In genomic region chr11:115148691-115149090, GRCh38 we compare ENCODE assay signal across 23 cellular contexts.
"Had no signal": no experiment of that assay in that cellular context is flagged by ENCODE, and none has a peak within 500 bp of the region (broad histone marks: within the 10 kb centered on the region; RNA-seq: fewer than 3 reads in every experiment).

No MANE protein-coding gene starts in this region.

- H3K4me2 ChIP-seq: KMS-11 had no signal

- H3K27ac Mint-ChIP-seq: activated CD8-positive, alpha-beta T cell treated with anti-CD3 and anti-CD28 coated beads for 36 hours; activated naive CD4-positive, alpha-beta T cell treated with anti-CD3 and anti-CD28 coated beads, Interleukin-2, amount 10 ng/mL, durations not matched to agents 7 days and 5 days; activated naive CD8-positive, alpha-beta T cell treated with anti-CD3 and anti-CD28 coated beads for 36 hours; activated T-cell treated with anti-CD3 and anti-CD28 coated beads, Interleukin-2, amount 50 U/mL, for 72 hours; activated T-helper 2 cell treated with anti-CD3 and anti-CD28 coated beads, Interferon-gamma antibody, Interleukin-2, Interleukin-4, amounts not matched to agents 10 μg/mL and 5 μg/mL and 100 μg/mL, durations not matched to agents 14 hours and 24 hours and 36 hours had no signal

- H3K27me3 ChIP-seq: brain microvascular endothelial cell had no signal

- H3K4me3 Mint-ChIP-seq: activated CD8-positive, alpha-beta T cell treated with anti-CD3 and anti-CD28 coated beads for 36 hours; activated naive CD4-positive, alpha-beta T cell treated with anti-CD3 and anti-CD28 coated beads, Interleukin-2, amount 10 ng/mL, durations not matched to agents 7 days and 5 days; activated naive CD8-positive, alpha-beta T cell treated with anti-CD3 and anti-CD28 coated beads for 36 hours; activated T-cell treated with anti-CD3 and anti-CD28 coated beads, Interleukin-2, amount 50 U/mL, for 72 hours had no signal

- H3K9ac ChIP-seq: KMS-11 had no signal

- DNase-seq: activated CD4-positive, alpha-beta T cell treated with anti-CD3 and anti-CD28 coated beads for 4 hours; activated CD8-positive, alpha-beta memory T cell treated with anti-CD3 and anti-CD28 coated beads, Interleukin-2, amount 50 U/mL, for 4 hours; activated CD8-positive, alpha-beta T cell treated with anti-CD3 and anti-CD28 coated beads for 36 hours; activated gamma-delta T cell treated with Interleukin-2 at 50 U/mL for 16 hours; activated naive CD4-positive, alpha-beta T cell treated with anti-CD3 and anti-CD28 coated beads, Interleukin-2, amount 10 ng/mL, durations not matched to agents 7 days and 5 days; activated naive CD8-positive, alpha-beta T cell treated with anti-CD3 and anti-CD28 coated beads for 36 hours; activated T-cell treated with anti-CD3 and anti-CD28 coated beads, Interleukin-2, amount 50 U/mL, for 72 hours; brain microvascular endothelial cell; NCI-H1092 treated with DMSO at 0.1 percent for 48 hours; NCI-H1417 treated with DMSO at 0.1 percent for 48 hours; NCI-H1694; NCI-H2029; NCI-H2107; NCI-H2171 treated with DMSO at 0.1 percent for 48 hours; NCI-H345; NCI-H510A; NCI-H526 treated with DMSO at 0.1 percent for 48 hours; NCI-H82; T-helper 1 cell had no signal

- H3K36me3 ChIP-seq: brain microvascular endothelial cell had no signal

- ATAC-seq: activated CD8-positive, alpha-beta T cell treated with anti-CD3 and anti-CD28 coated beads for 36 hours; activated T-cell treated with anti-CD3 and anti-CD28 coated beads, Interleukin-2, amount 50 U/mL, for 72 hours had no signal

- H3K27me3 Mint-ChIP-seq: activated naive CD4-positive, alpha-beta T cell treated with anti-CD3 and anti-CD28 coated beads, Interleukin-2, amount 10 ng/mL, durations not matched to agents 7 days and 5 days had no signal

- H3K36me3 Mint-ChIP-seq: activated naive CD4-positive, alpha-beta T cell treated with anti-CD3 and anti-CD28 coated beads, Interleukin-2, amount 10 ng/mL, durations not matched to agents 7 days and 5 days; activated naive CD8-positive, alpha-beta T cell treated with anti-CD3 and anti-CD28 coated beads for 36 hours had no signal

- H3K4me3 ChIP-seq: SK-N-MC had no signal

- H3K4me1 Mint-ChIP-seq: activated naive CD4-positive, alpha-beta T cell treated with anti-CD3 and anti-CD28 coated beads, Interleukin-2, amount 10 ng/mL, durations not matched to agents 7 days and 5 days; activated naive CD8-positive, alpha-beta T cell treated with anti-CD3 and anti-CD28 coated beads for 36 hours had no signal

- H3K27ac ChIP-seq: brain microvascular endothelial cell, KMS-11, SK-N-MC, VCaP had no signal
